19 cellular contexts compared by ENCODE assay signal in genomic region chr2:31237348-31238017, GRCh38.
"Had no signal": no experiment of that assay in that cellular context is flagged by ENCODE, and none has a peak within 500 bp of the region (broad histone marks: within the 10 kb centered on the region; RNA-seq: fewer than 3 reads in every experiment).

No MANE protein-coding gene starts in this region.

- H3K4me3 ChIP-seq: esophagus muscularis mucosa, gastroesophageal sphincter, left lung, transverse colon, vagina had no signal

- H3K27me3 ChIP-seq: brain microvascular endothelial cell, esophagus muscularis mucosa, gastroesophageal sphincter, spleen, transverse colon, vagina had no signal

- H3K36me3 ChIP-seq: esophagus muscularis mucosa, gastroesophageal sphincter, left lung, transverse colon, vagina had no signal

- H3K9me3 ChIP-seq: esophagus muscularis mucosa, gastroesophageal sphincter, left lung, spleen, transverse colon, vagina had no signal

- DNase-seq: activated CD4-positive, alpha-beta T cell treated with anti-CD3 and anti-CD28 coated beads, Interleukin-2, amount 10 ng/mL, durations not matched to agents 24 days and 14 days; activated gamma-delta T cell treated with Interleukin-2 at 50 U/mL for 16 hours; aorta; brain microvascular endothelial cell; central memory CD4-positive, alpha-beta T cell; effector memory CD8-positive, alpha-beta T cell; left lung; mammary epithelial cell; retina; spleen; stimulated activated CD4-positive, alpha-beta T cell treated with anti-CD3 and anti-CD28 coated beads, Interleukin-4, amount 100 ng/mL, for 1 hour; stimulated activated naive CD8-positive, alpha-beta T cell treated with anti-CD3 and anti-CD28 coated beads, Interleukin-15, Interleukin-2, amounts not matched to agents 100 U/mL and 50 U/mL, for 24 hours; transverse colon had no signal

- H3K27ac ChIP-seq: brain microvascular endothelial cell, left lung, transverse colon, VCaP had no signal

- ATAC-seq: activated CD4-positive, CD25-positive, alpha-beta regulatory T cell treated with anti-CD3 and anti-CD28 coated beads, Interleukin-2, amount 50 U/mL, for 24 hours; effector memory CD8-positive, alpha-beta T cell; gastroesophageal sphincter; left lung; natural killer cell treated with Interleukin-12 subunit alpha and Interleukin-12 subunit beta and Interleukin-15 and Interleukin-18, amount 100 ng/mL, for 72 hours; stimulated activated naive CD8-positive, alpha-beta T cell treated with anti-CD3 and anti-CD28 coated beads, Interleukin-15, Interleukin-2, amounts not matched to agents 100 U/mL and 50 U/mL, for 24 hours had no signal
